In genomic region chr12:46470039-46470627, GRCh38 we compare ENCODE assay signal across 9 cellular contexts.
DNase-seq lines count a peak whose midpoint lies in the region; ATAC-seq and TF ChIP-seq lines count a peak whose summit lies in the region.
"Had no signal": no experiment of that assay in that cellular context is flagged by ENCODE, and none has a peak within 500 bp of the region (broad histone marks: within the 10 kb centered on the region; RNA-seq: fewer than 3 reads in every experiment).

No MANE protein-coding gene starts in this region.

- DNase-seq in activated naive CD4-positive, alpha-beta T cell treated with anti-CD3 and anti-CD28 coated beads, Interleukin-2, amount 50 U/mL, for 72 hours (ENCODE audit: low spot score in 2 of 2) = no peak
- no peak for DNase-seq in effector CD8-positive, alpha-beta T cell (lab: John Stamatoyannopoulos, UW)
- DNase-seq in NCI-H2107 treated with DMSO at 0.1 percent for 48 hours (lab: John Stamatoyannopoulos, UW; ENCODE audit: unreplicated experiment) (no peak), osteoblast (ENCODE audit: insufficient read length, low spot score, missing footprints) (no peak), NCI-H2227 treated with DMSO at 0.1 percent for 48 hours (lab: John Stamatoyannopoulos, UW) (no peak)
- DNase-seq: colonic mucosa had no signal

- H3K27ac ChIP-seq in BLaER1 (no peak overlapping the region; the same call in 1 of the 2 replicates), osteoblast (ENCODE audit: low read depth, low read length) (no peak overlapping the region)
- H3K27ac ChIP-seq: colonic mucosa had no signal

- H3K9me3 ChIP-seq in BLaER1 = no peaks in the 10 kb centered on the region
- no peaks in the 10 kb centered on the region for H3K9me3 ChIP-seq in osteoblast (ENCODE audit: low read depth, low read length)
- H3K9me3 ChIP-seq: colonic mucosa had no signal

- H3K27me3 ChIP-seq in BLaER1 (no peaks in the 10 kb centered on the region), osteoblast (ENCODE audit: insufficient read depth, low read length) (no peaks in the 10 kb centered on the region)
- H3K27me3 ChIP-seq: colonic mucosa had no signal

- peaks cover 0 to 12% of the 10 kb centered on the region in 2 donors for H3K36me3 Mint-ChIP-seq in activated naive CD4-positive, alpha-beta T cell treated with anti-CD3 and anti-CD28 coated beads, Interleukin-2, amount 50 U/mL, for 72 hours

- TF ChIP-seq CTCF in osteoblast (IDR thresholded peaks at IDR 0.05; ENCODE audit: extremely low read depth, low read depth, low read length) = no peak

- H4K20me1 ChIP-seq in BLaER1 (no peaks in the 10 kb centered on the region), osteoblast (ENCODE audit: insufficient read depth, low read length) (no peaks in the 10 kb centered on the region)

- peak overlapping the region; percentile 10 to 72 for H3K27ac Mint-ChIP-seq in activated naive CD4-positive, alpha-beta T cell treated with anti-CD3 and anti-CD28 coated beads, Interleukin-2, amount 50 U/mL, for 72 hours

- no peak overlapping the region for H2AFZ ChIP-seq in osteoblast (ENCODE audit: low read length)

- H3K4me2 ChIP-seq in BLaER1 (peak overlapping the region; percentile 40; the same call in 1 of the 2 replicates), osteoblast (ENCODE audit: insufficient read depth, low read length) (no peak overlapping the region)

- no peak overlapping the region for H3K9ac ChIP-seq in BLaER1

- ATAC-seq in GM18868 (IDR thresholded peaks at IDR 0.05; ENCODE audit: unreplicated experiment) = peak; percentile 52
- ATAC-seq in HG03139 (IDR thresholded peaks at IDR 0.05; ENCODE audit: unreplicated experiment) = peak; percentile 57
- peak; percentile 79 to 96 for ATAC-seq in activated naive CD4-positive, alpha-beta T cell treated with anti-CD3 and anti-CD28 coated beads, Interleukin-2, amount 50 U/mL, for 72 hours

- no peaks in the 10 kb centered on the region for H3K79me2 ChIP-seq in osteoblast (ENCODE audit: insufficient read depth, low read length)

- H3K36me3 ChIP-seq in BLaER1 = no peaks in the 10 kb centered on the region
- H3K36me3 ChIP-seq in osteoblast (ENCODE audit: insufficient read depth, low read length) = no peaks in the 10 kb centered on the region
- H3K36me3 ChIP-seq: colonic mucosa had no signal

- peaks cover 0 to 11% of the 10 kb centered on the region in 2 donors for H3K9me3 Mint-ChIP-seq in activated naive CD4-positive, alpha-beta T cell treated with anti-CD3 and anti-CD28 coated beads, Interleukin-2, amount 50 U/mL, for 72 hours

- H3K4me3 ChIP-seq in BLaER1 (no peak overlapping the region), osteoblast (ENCODE audit: insufficient read depth, low read length) (no peak overlapping the region)
- H3K4me3 ChIP-seq: colonic mucosa had no signal

- H3K4me1 ChIP-seq in BLaER1 (peaks cover 23% of the 10 kb centered on the region), osteoblast (ENCODE audit: insufficient read depth, low read length) (peaks cover 39% of the 10 kb centered on the region)
